In the genomic region with DNA sequence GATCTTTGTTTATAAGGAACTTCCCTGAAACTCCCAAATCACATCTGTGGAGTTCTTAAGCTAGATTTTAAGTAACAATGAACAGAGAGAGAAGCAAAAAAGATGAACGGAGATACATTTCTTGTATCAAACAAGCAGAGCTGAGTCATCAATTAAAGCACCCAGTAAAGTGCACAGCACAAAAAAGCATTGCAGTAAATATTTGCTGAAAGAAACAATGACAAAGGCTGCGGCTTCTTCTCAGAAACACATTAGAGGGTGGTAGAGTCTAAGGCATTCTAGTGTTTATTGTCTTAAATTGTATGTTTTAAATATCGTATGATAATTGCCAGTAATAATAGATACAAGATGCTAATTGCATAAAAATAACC, we compare ENCODE assay signal across 19 cellular contexts.
DNase-seq lines count a peak whose midpoint lies in the region; ATAC-seq and TF ChIP-seq lines count a peak whose summit lies in the region.
"Had no signal": no experiment of that assay in that cellular context is flagged by ENCODE, and none has a peak within 500 bp of the region (broad histone marks: within the 10 kb centered on the region; RNA-seq: fewer than 3 reads in every experiment).

No MANE protein-coding gene starts in this region.

- H3K27me3 ChIP-seq in GM23338 (ENCODE audit: insufficient read depth) = no peaks in the 10 kb centered on the region
- no peaks in the 10 kb centered on the region for H3K27me3 ChIP-seq in SJCRH30
- no peaks in the 10 kb centered on the region for H3K27me3 ChIP-seq in mesenchymal stem cell (ENCODE audit: control insufficient read depth in 1 of 2, insufficient read depth in 1 of 2, low read length in 2 of 2)
- H3K27me3 ChIP-seq in mammary epithelial cell (ENCODE audit: insufficient read depth, low read length) = no peaks in the 10 kb centered on the region
- H3K27me3 ChIP-seq: MG63 had no signal

- H3K9ac ChIP-seq in mesenchymal stem cell (ENCODE audit: low read length) (no peak overlapping the region), mammary epithelial cell (ENCODE audit: insufficient read depth, low read length) (no peak overlapping the region)

- H3F3A ChIP-seq in GM23338 (replicated peaks; ENCODE audit: low read depth) = no peaks in the 10 kb centered on the region

- no peak overlapping the region for H3K23ac ChIP-seq in mesenchymal stem cell (ENCODE audit: low read length in 2 of 2)

- no peaks in the 10 kb centered on the region for H3K9me2 ChIP-seq in GM23338 (ENCODE audit: insufficient read depth)

- H3K27ac ChIP-seq in GM23338 (ENCODE audit: low read depth) (no peak overlapping the region), SJCRH30 (peak overlapping the region; percentile 39), mesenchymal stem cell (ENCODE audit: low read length, poor library complexity, severe bottlenecking) (no peak overlapping the region), mammary epithelial cell (ENCODE audit: insufficient read depth, low read depth, low read length) (no peak overlapping the region)

- H2BK5ac ChIP-seq in mesenchymal stem cell (ENCODE audit: low read depth, low read length, poor library complexity, severe bottlenecking) = no peak overlapping the region

- no peak overlapping the region for H3K4ac ChIP-seq in mesenchymal stem cell (ENCODE audit: low read depth in 1 of 2, low read length in 2 of 2)

- no peak overlapping the region for H3K14ac ChIP-seq in mesenchymal stem cell (ENCODE audit: low read length in 2 of 2)

- dilution Hi-C loops in mammary epithelial cell (cut with HindIII; ENCODE audit: low sequenced_read_pairs) = no loop called here

- no peaks in the 10 kb centered on the region for H3K9me3 Mint-ChIP-seq in GM23338

- H2BK15ac ChIP-seq in mesenchymal stem cell (ENCODE audit: low read depth, poor library complexity, severe bottlenecking) = no peak overlapping the region

- H3K9me3 ChIP-seq in SJCRH30 (replicated peaks) = no peaks in the 10 kb centered on the region
- no peaks in the 10 kb centered on the region for H3K9me3 ChIP-seq in mesenchymal stem cell (ENCODE audit: control insufficient read depth, low read length)
- no peaks in the 10 kb centered on the region for H3K9me3 ChIP-seq in mammary epithelial cell (replicated peaks; ENCODE audit: insufficient read depth, low read length)
- H3K9me3 ChIP-seq: MG63 had no signal

- no peak overlapping the region for H3K27ac Mint-ChIP-seq in GM23338
- H3K27ac Mint-ChIP-seq: activated CD8-positive, alpha-beta T cell treated with anti-CD3 and anti-CD28 coated beads, Interleukin-2, amount 10 ng/mL, durations not matched to agents 7 days and 5 days; activated naive CD8-positive, alpha-beta T cell treated with anti-CD3 and anti-CD28 coated beads, Interleukin-2, amount 50 U/mL, for 24 hours; stimulated activated naive CD8-positive, alpha-beta T cell treated with anti-CD3 and anti-CD28 coated beads, Interleukin-15, amount 100 ng/mL, for 72 hours had no signal

- H3K36me3 ChIP-seq in GM23338 (ENCODE audit: insufficient read depth) = no peaks in the 10 kb centered on the region
- no peaks in the 10 kb centered on the region for H3K36me3 ChIP-seq in SJCRH30
- no peaks in the 10 kb centered on the region for H3K36me3 ChIP-seq in mesenchymal stem cell (ENCODE audit: control insufficient read depth in 1 of 2, insufficient read depth in 2 of 2, low read depth in 1 of 2, low read length in 2 of 2)
- no peaks in the 10 kb centered on the region for H3K36me3 ChIP-seq in mammary epithelial cell (ENCODE audit: insufficient read depth, low read length)
- H3K36me3 ChIP-seq: MG63 had no signal

- WGBS in mesenchymal stem cell = 59% methylated on average over 2 of the region's 3 CpGs
- WGBS in mammary epithelial cell (ENCODE audit: low coverage, missing lambda C conversion rate) = 90% methylated on average over 3 of the region's 3 CpGs

- H3K79me2 ChIP-seq in GM23338 (replicated peaks; ENCODE audit: insufficient read depth) (no peaks in the 10 kb centered on the region), mammary epithelial cell (ENCODE audit: insufficient read depth, low read length) (no peaks in the 10 kb centered on the region)

- no peak for ATAC-seq in GM23338
- ATAC-seq in GM21423 (IDR thresholded peaks at IDR 0.05; ENCODE audit: unreplicated experiment) = no peak
- ATAC-seq: activated CD8-positive, alpha-beta T cell treated with anti-CD3 and anti-CD28 coated beads, Interleukin-2, amount 10 ng/mL, durations not matched to agents 7 days and 5 days; activated naive CD8-positive, alpha-beta T cell treated with anti-CD3 and anti-CD28 coated beads, Interleukin-2, amount 50 U/mL, for 24 hours; stimulated activated naive CD8-positive, alpha-beta T cell treated with anti-CD3 and anti-CD28 coated beads, Interleukin-15, amount 100 ng/mL, for 72 hours had no signal

- H3K4me3 Mint-ChIP-seq in GM23338 = no peak overlapping the region
- H3K4me3 Mint-ChIP-seq: activated CD8-positive, alpha-beta T cell treated with anti-CD3 and anti-CD28 coated beads, Interleukin-2, amount 10 ng/mL, durations not matched to agents 7 days and 5 days; activated naive CD8-positive, alpha-beta T cell treated with anti-CD3 and anti-CD28 coated beads, Interleukin-2, amount 50 U/mL, for 24 hours; stimulated activated naive CD8-positive, alpha-beta T cell treated with anti-CD3 and anti-CD28 coated beads, Interleukin-15, amount 100 ng/mL, for 72 hours had no signal

- H3K27me3 Mint-ChIP-seq in GM23338 (ENCODE audit: insufficient read depth, low read depth, poor library complexity) = peaks cover 2% of the 10 kb centered on the region
- H3K27me3 Mint-ChIP-seq: activated naive CD8-positive, alpha-beta T cell treated with anti-CD3 and anti-CD28 coated beads, Interleukin-2, amount 50 U/mL, for 24 hours; stimulated activated naive CD8-positive, alpha-beta T cell treated with anti-CD3 and anti-CD28 coated beads, Interleukin-15, amount 100 ng/mL, for 72 hours had no signal

- no peak overlapping the region for H2AK5ac ChIP-seq in mesenchymal stem cell (ENCODE audit: low read length, severe bottlenecking)

- H4K20me1 ChIP-seq in GM23338 (replicated peaks; ENCODE audit: insufficient read depth) = no peaks in the 10 kb centered on the region
- no peaks in the 10 kb centered on the region for H4K20me1 ChIP-seq in mammary epithelial cell (ENCODE audit: insufficient read depth, low read length)

- intact Hi-C loops in mammary epithelial cell (cut with micrococcal nuclease) = loop anchor here (10.0 kb wide), 1 partner anchor 60 kb away; no protein-coding TSS in a partner anchor

- TF ChIP-seq CTCF in GM23338 (conservative IDR thresholded peaks at IDR 0.05; ENCODE audit: low read depth in 2 of 2) (no peak), mammary epithelial cell (conservative IDR thresholded peaks at IDR 0.05 in 1 of 2, IDR thresholded peaks at IDR 0.05 in 1 of 2; ENCODE audit: extremely low read depth in 1 of 2, insufficient read depth in 1 of 2, low read depth in 1 of 2, low read length in 2 of 2) (no peak)

- no peaks in the 10 kb centered on the region for H3K4me1 Mint-ChIP-seq in GM23338
- H3K4me1 Mint-ChIP-seq: activated naive CD8-positive, alpha-beta T cell treated with anti-CD3 and anti-CD28 coated beads, Interleukin-2, amount 50 U/mL, for 24 hours; stimulated activated naive CD8-positive, alpha-beta T cell treated with anti-CD3 and anti-CD28 coated beads, Interleukin-15, amount 100 ng/mL, for 72 hours had no signal

- in situ Hi-C loops in mammary epithelial cell (cut with MboI; ENCODE audit: low sequenced_read_pairs in 2 of 2) = no loop called here

- H3K4me2 ChIP-seq in GM23338 (no peak overlapping the region), mesenchymal stem cell (ENCODE audit: low read length, poor library complexity, severe bottlenecking) (no peak overlapping the region), mammary epithelial cell (ENCODE audit: insufficient read depth, low read depth, low read length) (no peak overlapping the region)

- no peak overlapping the region for H4K91ac ChIP-seq in mesenchymal stem cell (ENCODE audit: low read length)

- peak overlapping the region; percentile 48; the same call in 1 of the 2 replicates for H2AFZ ChIP-seq in GM23338
- no peak overlapping the region for H2AFZ ChIP-seq in mesenchymal stem cell (ENCODE audit: low read depth, low read length)
- H2AFZ ChIP-seq in mammary epithelial cell (ENCODE audit: low read depth, low read length) = no peak overlapping the region

- H2BK12ac ChIP-seq in mesenchymal stem cell (ENCODE audit: low read length in 2 of 2) = no peak overlapping the region

- H3K4me1 ChIP-seq in GM23338 (ENCODE audit: insufficient read depth) = no peaks in the 10 kb centered on the region
- peaks cover 3% of the 10 kb centered on the region; the same call in 1 of the 2 replicates for H3K4me1 ChIP-seq in SJCRH30
- peaks cover 1% of the 10 kb centered on the region for H3K4me1 ChIP-seq in mesenchymal stem cell (ENCODE audit: control insufficient read depth, insufficient read depth, low read depth, low read length)
- peaks cover 23% of the 10 kb centered on the region for H3K4me1 ChIP-seq in mammary epithelial cell (ENCODE audit: insufficient read depth, low read length)

- BruUV-seq in mammary epithelial cell (replicated peaks; lab: Mats Ljungman, UMichigan) = no TSS peak

- H3K36me3 Mint-ChIP-seq in GM23338 (ENCODE audit: low read depth) = no peaks in the 10 kb centered on the region

- CTCF ChIA-PET in mammary epithelial cell (lab: Charles Lee; ENCODE audit: low non-redundant PET) = no interaction called here

- no peak overlapping the region for H4K8ac ChIP-seq in mesenchymal stem cell (ENCODE audit: low read length)

- peak; percentile 17 for DNase-seq in A172 (ENCODE audit: low spot score)
- no peak for DNase-seq in GM23338 (ENCODE audit: low spot score)
- DNase-seq in SJCRH30 = no peak
- peak; percentile 13 for DNase-seq in mesenchymal stem cell
- no peak for DNase-seq in NCI-H2107 (lab: John Stamatoyannopoulos, UW)
- no peak for DNase-seq in mammary epithelial cell
- DNase-seq in NCI-H187 treated with DMSO at 0.1 percent for 48 hours (lab: John Stamatoyannopoulos, UW) = no peak
- DNase-seq: activated CD4-positive, CD25-positive, alpha-beta regulatory T cell; activated CD8-positive, alpha-beta T cell treated with anti-CD3 and anti-CD28 coated beads, Interleukin-2, amount 10 ng/mL, durations not matched to agents 7 days and 5 days; activated naive CD8-positive, alpha-beta T cell treated with anti-CD3 and anti-CD28 coated beads, Interleukin-2, amount 50 U/mL, for 24 hours; left cardiac atrium; MG63; NCI-H2171; right cardiac atrium; SHP77; stimulated activated CD4-positive, alpha-beta T cell treated with anti-CD3 and anti-CD28 coated beads, Interleukin-1b, Interleukin-23, amount 100 ng/mL, for 48 hours; stimulated activated naive CD8-positive, alpha-beta T cell treated with anti-CD3 and anti-CD28 coated beads, Interleukin-15, amount 100 ng/mL, for 72 hours; T-helper 2 cell had no signal

- no peak overlapping the region for H2BK120ac ChIP-seq in mesenchymal stem cell (ENCODE audit: low read depth, low read length)

- H3K79me1 ChIP-seq in mesenchymal stem cell (replicated peaks; ENCODE audit: low read length, poor library complexity, severe bottlenecking) = no peaks in the 10 kb centered on the region

- H3K18ac ChIP-seq in mesenchymal stem cell (ENCODE audit: low read depth in 1 of 2, low read length in 2 of 2) = no peak overlapping the region

- H3K4me3 ChIP-seq in GM23338 (no peak overlapping the region), SJCRH30 (no peak overlapping the region), mesenchymal stem cell (ENCODE audit: insufficient read depth in 1 of 2, low read depth in 1 of 2, low read length in 2 of 2) (no peak overlapping the region), mammary epithelial cell (replicated peaks in 1 of 3; ENCODE audit: insufficient read depth in 1 of 3, low read depth in 2 of 3, low read length in 3 of 3) (no peak overlapping the region)
- H3K4me3 ChIP-seq: MG63 had no signal

Comparison
In these comparisons a context has a peak if more than half of its experiments do, and no peak if none do; other contexts are left out.
1. DNase-seq: peak in A172 (single experiment) and mesenchymal stem cell (single experiment); none in GM23338 (single experiment), SJCRH30 (0 of 2), NCI-H2107 (single experiment), mammary epithelial cell (single experiment) and NCI-H187 treated with DMSO at 0.1 percent for 48 hours (single experiment).